ENCODE assay signal across 27 cellular contexts in the genomic region with DNA sequence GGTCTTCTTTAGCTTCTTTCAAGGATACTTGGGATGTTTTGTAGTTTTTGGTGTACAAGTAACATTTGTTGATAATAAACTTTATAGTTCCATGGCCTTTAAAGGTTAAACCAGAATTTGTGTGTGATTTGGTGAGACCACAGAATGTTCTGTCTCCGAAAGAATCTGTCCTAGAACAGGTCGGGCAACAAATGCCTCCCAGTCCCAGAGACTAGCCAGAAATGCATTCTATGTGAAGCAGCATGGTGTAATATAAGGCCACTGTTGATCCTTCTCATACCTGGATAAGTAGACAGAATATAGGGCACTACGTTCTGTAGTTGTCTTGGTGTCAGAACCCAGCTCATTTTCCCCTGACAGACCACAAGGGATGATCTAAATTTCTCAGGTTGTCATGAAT.
"Had no signal": no experiment of that assay in that cellular context is flagged by ENCODE, and none has a peak within 500 bp of the region (broad histone marks: within the 10 kb centered on the region; RNA-seq: fewer than 3 reads in every experiment).

No MANE protein-coding gene starts in this region.

- H3K4me3 ChIP-seq: adrenal gland, body of pancreas, cardiac muscle cell, colonic mucosa, gastrocnemius medialis, heart right ventricle had no signal

- DNase-seq: activated CD4-positive, alpha-beta memory T cell treated with anti-CD3 and anti-CD28 coated beads for 36 hours; activated CD4-positive, alpha-beta T cell treated with anti-CD3 and anti-CD28 coated beads for 1 hour; activated CD4-positive, alpha-beta T cell treated with anti-CD3 and anti-CD28 coated beads for 48 hours; activated CD8-positive, alpha-beta memory T cell treated with anti-CD3 and anti-CD28 coated beads, Interleukin-2, amount 10 ng/mL, durations not matched to agents 7 days and 5 days; activated CD8-positive, alpha-beta memory T cell treated with anti-CD3 and anti-CD28 coated beads, Interleukin-2, amount 50 U/mL, for 4 hours; activated CD8-positive, alpha-beta T cell treated with anti-CD3 and anti-CD28 coated beads, Interleukin-2, amount 10 ng/mL, durations not matched to agents 7 days and 5 days; activated effector memory CD4-positive, alpha-beta T cell treated with anti-CD3 and anti-CD28 coated beads, Interleukin-2, amount 50 U/mL, for 16 hours; activated naive CD4-positive, alpha-beta T cell treated with anti-CD3 and anti-CD28 coated beads for 36 hours; activated naive CD8-positive, alpha-beta T cell treated with anti-CD3 and anti-CD28 coated beads for 36 hours; activated naive CD8-positive, alpha-beta T cell treated with anti-CD3 and anti-CD28 coated beads, Interleukin-2, amount 50 U/mL, for 24 hours; activated T-cell treated with anti-CD3 and anti-CD28 coated beads, Interleukin-2, amount 50 U/mL, for 1 hour; activated T-cell treated with anti-CD3 and anti-CD28 coated beads, Interleukin-2, amount 50 U/mL, for 48 hours; adrenal gland; amygdala; aorta; body of pancreas; central memory CD4-positive, alpha-beta T cell; cerebellar nuclear complex; colonic mucosa; effector CD8-positive, alpha-beta T cell; foreskin keratinocyte; gastrocnemius medialis; heart right ventricle; T-helper 2 cell had no signal

- ATAC-seq: activated CD8-positive, alpha-beta memory T cell treated with anti-CD3 and anti-CD28 coated beads, Interleukin-2, amount 10 ng/mL, durations not matched to agents 7 days and 5 days; activated CD8-positive, alpha-beta T cell treated with anti-CD3 and anti-CD28 coated beads, Interleukin-2, amount 10 ng/mL, durations not matched to agents 7 days and 5 days; activated naive CD8-positive, alpha-beta T cell treated with anti-CD3 and anti-CD28 coated beads, Interleukin-2, amount 50 U/mL, for 24 hours; body of pancreas; foreskin keratinocyte; gastrocnemius medialis; heart right ventricle; WTC11 had no signal

- H3K27ac ChIP-seq: adrenal gland, body of pancreas, cardiac muscle cell, colonic mucosa, epithelial cell of prostate, foreskin keratinocyte, gastrocnemius medialis, heart right ventricle had no signal
